Comparison of ENCODE assay signal across 14 cellular contexts in the genomic region with DNA sequence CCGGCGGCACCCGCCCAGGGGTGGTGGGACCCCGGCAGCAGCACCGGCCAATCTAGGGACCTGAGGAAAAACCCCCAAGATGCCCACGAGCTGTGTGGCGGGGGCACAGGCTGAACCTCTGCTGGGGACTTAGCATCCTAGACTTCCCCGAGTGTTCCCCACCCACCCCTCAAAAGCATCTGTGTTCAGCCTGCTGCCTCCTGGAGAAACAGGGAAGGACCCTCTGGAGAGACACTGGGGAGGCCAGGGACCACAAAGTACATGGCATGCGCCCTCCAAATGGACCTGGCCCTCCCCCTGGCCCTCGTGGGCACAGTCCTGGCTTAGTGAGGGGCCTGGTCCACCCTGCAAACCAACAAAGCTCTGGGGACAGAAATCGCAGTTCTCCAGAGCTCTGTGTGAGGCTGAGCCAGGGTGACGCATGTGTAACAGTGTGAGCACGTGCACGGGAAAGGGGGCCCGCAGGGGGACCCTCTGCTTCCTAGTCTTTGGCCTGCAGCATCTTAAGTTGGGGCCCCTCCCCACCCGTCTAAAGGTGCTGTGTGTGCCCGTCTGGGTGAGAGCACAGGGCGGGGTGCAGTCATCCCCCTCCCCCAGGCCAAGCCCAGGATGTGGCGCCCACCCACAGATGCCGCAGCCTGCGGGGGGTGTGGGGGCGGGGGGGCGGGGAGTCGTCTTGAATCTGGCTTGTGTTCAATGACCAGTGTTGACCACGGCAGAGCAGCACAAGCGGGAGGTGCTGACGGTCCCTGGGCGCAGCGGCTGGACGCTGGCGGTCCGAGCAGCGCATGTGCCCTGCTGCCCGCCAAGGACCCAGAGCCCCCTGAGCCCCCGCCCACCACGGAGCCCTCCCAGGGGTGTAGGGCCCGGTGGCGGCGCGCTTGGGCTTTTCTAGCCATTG. TPM values are rescaled to one million over a fixed set of nuclear protein-coding genes. Genes with fewer than 3 reads are reported as not detected.
DNase-seq lines count a peak whose midpoint lies in the region; ATAC-seq and TF ChIP-seq lines count a peak whose summit lies in the region.
"Had no signal": no experiment of that assay in that cellular context is flagged by ENCODE, and none has a peak within 500 bp of the region (broad histone marks: within the 10 kb centered on the region; RNA-seq: fewer than 3 reads in every experiment).

No MANE protein-coding gene starts in this region.

- H3K27me3 Mint-ChIP-seq in H9 (ENCODE audit: low read depth): peaks cover 17% of the 10 kb centered on the region

- H3K79me1 ChIP-seq in H9 (ENCODE audit: insufficient read depth, low read depth, low read length, poor library complexity, severe bottlenecking): no peaks in the 10 kb centered on the region

- H3K56ac ChIP-seq in H9 (ENCODE audit: insufficient read length, low read depth, low read length): no peak overlapping the region

- no peak overlapping the region for H3K4ac ChIP-seq in H9 (ENCODE audit: low read depth, low read length)

- CTCF ChIA-PET in AG04450 (lab: Charles Lee): no interaction called here

- H3K4me1 Mint-ChIP-seq in H9: peaks cover 2 to 4% of the 10 kb centered on the region in 2 experiments; a peak in 3 of 4 replicates

- H2BK120ac ChIP-seq in H9 (ENCODE audit: low read depth, low read length, poor library complexity, severe bottlenecking): no peak overlapping the region

- peak overlapping the region; percentile 14 to 19; a peak in 1 of 5 replicates for H3K4me3 Mint-ChIP-seq in H9
- H3K4me3 Mint-ChIP-seq: T-helper 2 cell treated with Interferon-gamma antibody and Interleukin-4, amounts not matched to agents 5 μg/mL and 100 μg/mL, for 36 hours had no signal

- peak overlapping the region; percentile 27; the same call in 1 of the 2 replicates for H3K4me3 ChIP-seq in AG04450 (ENCODE audit: low read depth, low read length)
- H3K4me3 ChIP-seq in mesodermal cell (ENCODE audit: extremely low read depth, insufficient read depth, low read length, poor library complexity, severe bottlenecking): peak overlapping the region; percentile 18
- H3K4me3 ChIP-seq: transverse colon had no signal

- no peaks in the 10 kb centered on the region for H3K79me2 ChIP-seq in H9 (ENCODE audit: insufficient read depth, low read length)

- no peak overlapping the region for H4K8ac ChIP-seq in H9 (replicated peaks; ENCODE audit: insufficient read length, low read depth, low read length)

- H3K36me3 Mint-ChIP-seq in H9 (ENCODE audit: insufficient read depth in 1 of 3, low read depth in 3 of 3): no peaks in the 10 kb centered on the region

- DNase-seq in AG04450 (ENCODE audit: low read depth, low spot score) (no peak), H9 (peak; percentile 49), superior temporal gyrus (ENCODE audit: extremely low spot score) (no peak), AG20443 (ENCODE audit: low spot score) (no peak)
- peak; percentile 20 for DNase-seq in activated T-cell treated with anti-CD3 and anti-CD28 coated beads, Interleukin-2, amount 50 U/mL, for 1 hour

- H2BK12ac ChIP-seq in H9 (ENCODE audit: insufficient read length, low read depth, low read length): no peak overlapping the region

- H3K9me3 ChIP-seq in AG04450 (ENCODE audit: control insufficient read depth, insufficient read depth, low read length) (no peaks in the 10 kb centered on the region; the same call in 1 of the 2 replicates), H9 (ENCODE audit: control insufficient read depth, low read depth, low read length) (no peaks in the 10 kb centered on the region), mesodermal cell (ENCODE audit: control insufficient read depth, low read length) (no peaks in the 10 kb centered on the region)
- H3K9me3 ChIP-seq: transverse colon had no signal

- H3K27me3 ChIP-seq in AG04450 (ENCODE audit: control insufficient read depth, insufficient read depth, low read length): peaks cover 10% of the 10 kb centered on the region
- H3K27me3 ChIP-seq in H9 (ENCODE audit: insufficient read depth, low read length): no peaks in the 10 kb centered on the region; the same call in 1 of the 2 replicates

- no peak overlapping the region for H3K27ac Mint-ChIP-seq in H9
- H3K27ac Mint-ChIP-seq: T-helper 2 cell treated with Interferon-gamma antibody and Interleukin-4, amounts not matched to agents 5 μg/mL and 100 μg/mL, for 36 hours had no signal

- H2BK5ac ChIP-seq in H9 (ENCODE audit: insufficient read length, low read length): no peak overlapping the region

- no CpG with 5 or more reads among the region's 40 CpGs for WGBS in H9 (ENCODE audit: extremely low coverage, insufficient read length, low lambda C conversion rate)
- 38 to 45% methylated on average over 22 to 31 of the region's 40 CpGs for WGBS in mesodermal cell (ENCODE audit: insufficient coverage in 2 of 2), 2 experiments

- no peak for ATAC-seq in GM19467 (IDR thresholded peaks at IDR 0.05; ENCODE audit: unreplicated experiment)
- no peak for ATAC-seq in HG03097 (IDR thresholded peaks at IDR 0.05; ENCODE audit: low FRiP score, unreplicated experiment)

- H4K91ac ChIP-seq in H9 (ENCODE audit: insufficient read length, low read depth, low read length): no peak overlapping the region

- no peak overlapping the region for H2AK5ac ChIP-seq in H9 (ENCODE audit: insufficient read length, low read length)

- no peaks in the 10 kb centered on the region for H3K9me3 Mint-ChIP-seq in H9
- H3K9me3 Mint-ChIP-seq: T-helper 2 cell treated with Interferon-gamma antibody and Interleukin-4, amounts not matched to agents 5 μg/mL and 100 μg/mL, for 36 hours had no signal

- H3K18ac ChIP-seq in H9 (ENCODE audit: insufficient read length, low read depth, low read length): no peak overlapping the region

- POLR2A ChIA-PET in AG04450 (lab: Yijun Ruan, JAX): no interaction called here

- no peak overlapping the region for H4K5ac ChIP-seq in H9 (ENCODE audit: insufficient read length, low read depth, low read length)

- H3K9ac ChIP-seq in H9 (ENCODE audit: extremely low read depth, insufficient read length, low read length): no peak overlapping the region

- H3T11ph ChIP-seq in H9 (ENCODE audit: low read length): no peak overlapping the region

- TF ChIP-seq CTCF in AG04450 (IDR thresholded peaks at IDR 0.05; ENCODE audit: low read depth, low read length) (no peak), H9 (conservative IDR thresholded peaks at IDR 0.05) (no peak)

- no peaks in the 10 kb centered on the region for H4K20me1 ChIP-seq in H9 (ENCODE audit: control insufficient read depth, insufficient read depth, insufficient read length)

- H3K4me2 ChIP-seq in H9 (ENCODE audit: insufficient read depth, insufficient read length, low read length): peak overlapping the region; percentile 42

- H2BK20ac ChIP-seq in H9 (ENCODE audit: low read depth, low read length, poor library complexity, severe bottlenecking): no peak overlapping the region

- H3K36me3 ChIP-seq in mesodermal cell (ENCODE audit: control insufficient read depth, insufficient read depth, low read length): no peaks in the 10 kb centered on the region
- H3K36me3 ChIP-seq: transverse colon had no signal

- no peak overlapping the region for H3K27ac ChIP-seq in AG04450 (ENCODE audit: low read depth, low read length)
- H3K27ac ChIP-seq in H9 (ENCODE audit: insufficient read length, low read depth, low read length): no peak overlapping the region
- H3K27ac ChIP-seq in mesodermal cell (ENCODE audit: low read depth, low read length, severe bottlenecking): no peak overlapping the region
- H3K27ac ChIP-seq: epithelial cell of prostate, transverse colon had no signal

- no peaks in the 10 kb centered on the region for H3K23me2 ChIP-seq in H9 (ENCODE audit: insufficient read length, low read depth, low read length, poor library complexity, severe bottlenecking)

- H3K4me1 ChIP-seq in H9 (ENCODE audit: insufficient read depth, low read length) (no peaks in the 10 kb centered on the region), mesodermal cell (ENCODE audit: control insufficient read depth, insufficient read depth, low read length, poor library complexity, severe bottlenecking) (no peaks in the 10 kb centered on the region)

- H2BK15ac ChIP-seq in H9 (ENCODE audit: low read depth, low read length): no peak overlapping the region

- H3K14ac ChIP-seq in H9 (ENCODE audit: insufficient read depth, low read length): no peak overlapping the region

- no peak overlapping the region for H2AFZ ChIP-seq in H9 (ENCODE audit: low read length)

- no peak overlapping the region for H3K23ac ChIP-seq in H9 (ENCODE audit: insufficient read length, low read depth, low read length)

RNA-seq across cellular contexts. Expression of gene KCNT1, which starts 0.7 kb away (rescaled TPM):
- polyA plus RNA-seq in AG04450 (2011; rRNA removed): not detected in 2 replicates
- not detected in 2 replicates for polyA minus RNA-seq in AG04450 (2011; rRNA and poly(A)+ RNA removed)
- total RNA-seq in H9 (2021): 0.64 and 0.68 TPM in 2 replicates
- 0.07 TPM for polyA plus RNA-seq in mesodermal cell (2013, experiment 1 of 2)
- not detected for polyA plus RNA-seq in mesodermal cell (2013, experiment 2 of 2)
- total RNA-seq: Calu3 had no signal

RNA-seq across cellular contexts. Expression of gene SOHLH1, which starts 2.0 kb away (rescaled TPM):
- polyA plus RNA-seq in AG04450 (2011; rRNA removed): not detected in 2 replicates
- polyA minus RNA-seq in AG04450 (2011; rRNA and poly(A)+ RNA removed): not detected in 2 replicates
- total RNA-seq in H9 (2021): not detected in 2 replicates
- polyA plus RNA-seq in mesodermal cell (2013, experiment 1 of 2): not detected
- polyA plus RNA-seq in mesodermal cell (2013, experiment 2 of 2): not detected
- total RNA-seq: Calu3, liver, transverse colon had no signal
- polyA plus RNA-seq: liver had no signal

RNA-seq across cellular contexts. Expression of gene LCN9, which starts 38.2 kb away (rescaled TPM):
- not detected in 2 replicates for polyA plus RNA-seq in AG04450 (2011; rRNA removed)
- polyA minus RNA-seq in AG04450 (2011; rRNA and poly(A)+ RNA removed): not detected in 2 replicates
- 0.52 and 0.72 TPM in 2 replicates for total RNA-seq in H9 (2021)
- not detected for polyA plus RNA-seq in mesodermal cell (2013, experiment 1 of 2)
- not detected for polyA plus RNA-seq in mesodermal cell (2013, experiment 2 of 2)
- total RNA-seq: Calu3, liver, skeletal muscle tissue, transverse colon had no signal
- polyA plus RNA-seq: liver had no signal

Comparison
In these comparisons a context has a peak if more than half of its experiments do, and no peak if none do; other contexts are left out.
1. DNase-seq: peak in H9 (single experiment) and activated T-cell treated with anti-CD3 and anti-CD28 coated beads, Interleukin-2, amount 50 U/mL, for 1 hour (single experiment); none in AG04450 (single experiment), superior temporal gyrus (single experiment) and AG20443 (single experiment).